In the genomic region with DNA sequence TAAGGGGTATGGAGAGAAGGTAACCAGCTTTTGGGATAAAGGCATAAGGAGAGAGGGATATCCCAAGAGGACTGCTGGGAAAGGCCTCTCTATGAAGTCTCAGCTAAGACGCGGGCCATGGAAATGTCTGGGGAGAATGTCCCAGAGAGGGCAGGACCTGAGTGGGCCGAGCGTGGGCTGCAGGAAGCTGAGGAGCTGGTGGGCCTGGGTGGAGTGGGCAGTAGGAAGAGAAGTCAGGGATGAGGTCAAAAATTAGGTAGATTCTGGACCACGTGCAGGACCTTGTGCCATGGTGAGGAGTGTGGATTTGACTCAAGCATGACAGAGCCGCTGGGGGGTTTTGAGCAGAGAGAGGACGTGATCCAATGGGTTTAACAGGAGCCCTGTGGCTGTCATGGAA, we compare ENCODE assay signal across 19 cellular contexts.
"Had no signal": no experiment of that assay in that cellular context is flagged by ENCODE, and none has a peak within 500 bp of the region (broad histone marks: within the 10 kb centered on the region; RNA-seq: fewer than 3 reads in every experiment).

No MANE protein-coding gene starts in this region.

- ATAC-seq: HepG2 had no signal

- H3K9me3 ChIP-seq: SK-N-SH had no signal

- H3K9ac ChIP-seq: SK-N-SH had no signal

- DNase-seq: IMR-90, Karpas-422, KG1, MM.1S, NCI-H1092 treated with DMSO at 0.1 percent for 48 hours, NCI-H1436, NCI-H187, NCI-H2029, NCI-H2081 treated with DMSO at 0.1 percent for 48 hours, NCI-H2171, NCI-H226, NCI-H510A, NCI-H524 treated with DMSO at 0.1 percent for 48 hours, NCI-H774, RPMI8226, SHP77, SK-N-SH, SW 1271 had no signal

- H3K4me2 ChIP-seq: SK-N-SH had no signal
